ENCODE assay signal across 8 cellular contexts in the genomic region with DNA sequence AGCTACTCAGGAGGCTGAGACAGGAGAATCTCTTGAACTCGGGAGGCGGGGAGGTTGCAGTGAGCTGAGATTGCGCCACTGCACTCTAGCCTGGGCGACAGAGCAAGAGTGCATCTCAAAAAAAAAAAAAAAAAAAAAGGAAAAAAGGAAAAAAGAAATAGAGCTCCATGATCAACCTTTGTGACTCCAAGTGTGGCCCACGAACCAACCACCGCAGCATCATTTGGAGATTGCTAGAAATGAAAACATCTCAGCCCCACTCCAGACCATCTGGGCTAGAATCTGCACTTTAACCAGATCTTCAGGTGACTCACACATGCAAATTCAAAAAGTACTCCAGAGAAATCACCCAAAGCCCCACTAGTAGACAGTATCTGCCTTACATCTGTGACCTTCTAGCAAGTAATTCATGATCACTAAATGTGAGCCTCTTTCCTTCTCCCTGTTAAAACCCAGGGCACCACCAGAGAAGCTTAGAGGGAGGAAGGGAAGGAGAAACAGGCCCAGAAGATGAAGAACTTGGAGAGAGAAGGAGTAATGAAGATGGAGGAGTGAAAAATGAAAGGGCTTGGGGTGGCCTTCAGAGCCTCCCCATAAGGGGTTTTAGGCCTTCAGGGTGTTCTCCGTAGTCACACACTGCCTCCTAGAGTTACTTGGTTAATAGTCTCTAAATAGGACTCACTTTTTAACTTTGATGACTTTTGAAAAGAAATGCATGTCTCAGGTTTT.
DNase-seq lines count a peak whose midpoint lies in the region; ATAC-seq and TF ChIP-seq lines count a peak whose summit lies in the region.

No MANE protein-coding gene starts in this region.

- H2AFZ ChIP-seq in Karpas-422 (ENCODE audit: low read length) = no peak overlapping the region

- H3K27me3 ChIP-seq in Karpas-422 (ENCODE audit: low read length) (no peaks in the 10 kb centered on the region), cardiac muscle cell (no peaks in the 10 kb centered on the region)

- no peaks in the 10 kb centered on the region for H3K9me2 ChIP-seq in Karpas-422 (replicated peaks; ENCODE audit: insufficient read depth, low read length)

- H3K4me1 ChIP-seq in Karpas-422 (ENCODE audit: low read length) (peaks cover 6% of the 10 kb centered on the region), cardiac muscle cell (ENCODE audit: low read depth) (no peaks in the 10 kb centered on the region)

- no peak overlapping the region for H3K9ac ChIP-seq in Karpas-422 (ENCODE audit: low read length)

- H3K4me2 ChIP-seq in Karpas-422 (ENCODE audit: low read depth, low read length, poor library complexity, severe bottlenecking) = no peak overlapping the region

- no peaks in the 10 kb centered on the region for H3K36me3 ChIP-seq in Karpas-422 (ENCODE audit: insufficient read depth, low read length)
- H3K36me3 ChIP-seq in cardiac muscle cell = no peaks in the 10 kb centered on the region

- H4K20me1 ChIP-seq in Karpas-422 (ENCODE audit: insufficient read depth, low read depth, low read length) = no peaks in the 10 kb centered on the region

- H3K4me3 ChIP-seq in Karpas-422 (ENCODE audit: low read length) = no peak overlapping the region
- no peak overlapping the region for H3K4me3 ChIP-seq in cardiac muscle cell

- no peak overlapping the region for H3K27ac ChIP-seq in Karpas-422 (ENCODE audit: low read length)
- no peak overlapping the region for H3K27ac ChIP-seq in cardiac muscle cell

- peak; percentile 37 for DNase-seq in activated effector memory CD4-positive, alpha-beta T cell treated with anti-CD3 and anti-CD28 coated beads, Interleukin-2, amount 50 U/mL, for 16 hours
- DNase-seq in activated effector memory CD4-positive, alpha-beta T cell treated with Interleukin-2 at 50 U/mL for 16 hours = no peak
- peak; percentile 65 for DNase-seq in Karpas-422
- DNase-seq in activated T-cell treated with anti-CD3 and anti-CD28 coated beads for 1 hour (ENCODE audit: low read depth) = peak; percentile 6
- DNase-seq in cardiac muscle cell (ENCODE audit: low read depth in 1 of 2, low spot score in 1 of 2) = peak in 1 of 2 donors; percentile 60
- peak in 5 of 6 experiments; percentile 16 to 72 (median 47) for DNase-seq in stimulated activated naive CD4-positive, alpha-beta T cell (lab: John Stamatoyannopoulos, UW)
- DNase-seq in NCI-H187 (lab: John Stamatoyannopoulos, UW) = no peak

- no peaks in the 10 kb centered on the region for H3K79me2 ChIP-seq in Karpas-422 (ENCODE audit: low read length)

- ATAC-seq in GM19452 (IDR thresholded peaks at IDR 0.05; ENCODE audit: unreplicated experiment) = no peak

- H3K9me3 ChIP-seq in Karpas-422 (ENCODE audit: low read length) (no peaks in the 10 kb centered on the region), cardiac muscle cell (ENCODE audit: low read depth) (no peaks in the 10 kb centered on the region)

- TF ChIP-seq CTCF in cardiac muscle cell (IDR thresholded peaks at IDR 0.05; ENCODE audit: low read depth, low read length) = peak; percentile 43

Comparison
In these comparisons a context has a peak if more than half of its experiments do, and no peak if none do; other contexts are left out.
1. DNase-seq: peak in activated effector memory CD4-positive, alpha-beta T cell treated with anti-CD3 and anti-CD28 coated beads, Interleukin-2, amount 50 U/mL, for 16 hours (single experiment), Karpas-422 (single experiment), activated T-cell treated with anti-CD3 and anti-CD28 coated beads for 1 hour (single experiment) and stimulated activated naive CD4-positive, alpha-beta T cell (5 of 6); none in activated effector memory CD4-positive, alpha-beta T cell treated with Interleukin-2 at 50 U/mL for 16 hours (single experiment) and NCI-H187 (0 of 2).